Comparison of ENCODE assay signal across 11 cellular contexts in the genomic region with DNA sequence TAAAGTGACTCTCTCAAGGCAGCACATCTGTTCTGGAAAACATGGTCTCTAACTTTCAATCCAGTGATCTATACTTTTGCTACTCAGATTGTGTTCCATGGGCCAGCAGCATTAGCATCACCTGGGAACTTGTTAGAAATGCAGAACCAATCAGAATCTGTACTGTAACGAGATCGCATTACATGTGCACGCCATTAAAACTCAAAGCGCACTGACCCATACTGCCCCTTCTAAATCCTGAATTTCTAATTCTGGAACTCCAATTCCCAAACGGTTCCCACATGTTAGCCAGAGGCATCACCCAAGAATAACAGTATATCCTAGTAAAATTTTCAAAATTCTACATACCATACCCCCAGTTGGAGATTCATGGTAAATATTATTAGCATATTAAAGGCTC. TPM values are rescaled to one million over a fixed set of nuclear protein-coding genes. Genes with fewer than 3 reads are reported as not detected.
DNase-seq lines count a peak whose midpoint lies in the region; ATAC-seq and TF ChIP-seq lines count a peak whose summit lies in the region.
"Had no signal": no experiment of that assay in that cellular context is flagged by ENCODE, and none has a peak within 500 bp of the region (broad histone marks: within the 10 kb centered on the region; RNA-seq: fewer than 3 reads in every experiment).

No MANE protein-coding gene starts in this region.

- peak overlapping the region; percentile 96 for H3K4me3 ChIP-seq in suprapubic skin

- peaks cover 50% of the 10 kb centered on the region for H3K4me1 ChIP-seq in suprapubic skin

- H3K36me3 Mint-ChIP-seq in activated CD4-positive, alpha-beta T cell treated with anti-CD3 and anti-CD28 coated beads, Interleukin-2, amount 10 ng/mL, durations not matched to agents 24 days and 14 days (ENCODE audit: low read depth), result no peaks in the 10 kb centered on the region
- H3K36me3 Mint-ChIP-seq in activated CD8-positive, alpha-beta T cell treated with anti-CD3 and anti-CD28 coated beads, Interleukin-2, amount 10 ng/mL, durations not matched to agents 7 days and 5 days (ENCODE audit: low read depth), result no peaks in the 10 kb centered on the region
- no peaks in the 10 kb centered on the region for H3K36me3 Mint-ChIP-seq in immature natural killer cell
- no peaks in the 10 kb centered on the region for H3K36me3 Mint-ChIP-seq in naive thymus-derived CD8-positive, alpha-beta T cell

- intact Hi-C loops in activated CD4-positive, alpha-beta T cell treated with anti-CD3 and anti-CD28 coated beads, Interleukin-2, amount 10 ng/mL, durations not matched to agents 24 days and 14 days (cut with micrococcal nuclease), result loop anchor here (5.0 kb wide), 3 partner anchors 53 to 213 kb away; a partner anchor contains a TSS

- no peak for DNase-seq in activated CD4-positive, alpha-beta T cell treated with anti-CD3 and anti-CD28 coated beads, Interleukin-2, amount 10 ng/mL, durations not matched to agents 24 days and 14 days
- DNase-seq in activated CD4-positive, alpha-beta T cell treated with anti-CD3 and anti-CD28 coated beads, Interleukin-2, amount 50 U/mL, for 4 hours, result no peak
- DNase-seq in activated CD8-positive, alpha-beta T cell treated with anti-CD3 and anti-CD28 coated beads, Interleukin-2, amount 10 ng/mL, durations not matched to agents 7 days and 5 days, result no peak
- DNase-seq in immature natural killer cell (no peak), suprapubic skin (ENCODE audit: low spot score in 2 of 2) (no peak), DMS114 treated with DMSO at 0.1 percent for 48 hours (lab: John Stamatoyannopoulos, UW; ENCODE audit: unreplicated experiment) (no peak)
- DNase-seq in naive thymus-derived CD8-positive, alpha-beta T cell, result no peak
- DNase-seq: activated CD4-positive, alpha-beta T cell treated with anti-CD3 and anti-CD28 coated beads, Interleukin-2, amount 50 U/mL, for 48 hours; NCI-H1048 had no signal

- no peak for TF ChIP-seq CTCF in suprapubic skin (IDR thresholded peaks at IDR 0.05)

- WGBS in suprapubic skin, result 55% methylated on average over 5 of the region's 5 CpGs

- CTCF ChIA-PET in activated CD8-positive, alpha-beta T cell treated with anti-CD3 and anti-CD28 coated beads, Interleukin-2, amount 10 ng/mL, durations not matched to agents 7 days and 5 days (lab: Charles Lee), result interaction anchor here (1.0 to 3.5 kb wide), 22 partner anchors 8 to 567 kb away, joined by 3 to 35 read pairs (median 6); a partner anchor contains a TSS

- no peak overlapping the region for H3K27ac ChIP-seq in suprapubic skin

- no peaks in the 10 kb centered on the region for H3K9me3 Mint-ChIP-seq in activated CD4-positive, alpha-beta T cell treated with anti-CD3 and anti-CD28 coated beads, Interleukin-2, amount 10 ng/mL, durations not matched to agents 24 days and 14 days
- no peaks in the 10 kb centered on the region for H3K9me3 Mint-ChIP-seq in activated CD8-positive, alpha-beta T cell treated with anti-CD3 and anti-CD28 coated beads, Interleukin-2, amount 10 ng/mL, durations not matched to agents 7 days and 5 days (ENCODE audit: insufficient read depth)
- H3K9me3 Mint-ChIP-seq in immature natural killer cell, result no peaks in the 10 kb centered on the region
- H3K9me3 Mint-ChIP-seq in naive thymus-derived CD8-positive, alpha-beta T cell, result no peaks in the 10 kb centered on the region
- H3K9me3 Mint-ChIP-seq: CD4-positive, alpha-beta T cell had no signal

- TF ChIP-seq EP300 in suprapubic skin (IDR thresholded peaks at IDR 0.05), result no peak

- peaks cover 8% of the 10 kb centered on the region for H3K4me1 Mint-ChIP-seq in activated CD4-positive, alpha-beta T cell treated with anti-CD3 and anti-CD28 coated beads, Interleukin-2, amount 10 ng/mL, durations not matched to agents 24 days and 14 days
- peaks cover 7% of the 10 kb centered on the region for H3K4me1 Mint-ChIP-seq in activated CD8-positive, alpha-beta T cell treated with anti-CD3 and anti-CD28 coated beads, Interleukin-2, amount 10 ng/mL, durations not matched to agents 7 days and 5 days (ENCODE audit: low read depth)
- peaks cover 0 to 16% of the 10 kb centered on the region in 2 donors for H3K4me1 Mint-ChIP-seq in immature natural killer cell
- H3K4me1 Mint-ChIP-seq in naive thymus-derived CD8-positive, alpha-beta T cell, result peaks cover 4 to 9% (median 5%) of the 10 kb centered on the region in 4 donors

- H3K36me3 ChIP-seq in suprapubic skin, result no peaks in the 10 kb centered on the region

- H3K4me3 Mint-ChIP-seq in activated CD4-positive, alpha-beta T cell treated with anti-CD3 and anti-CD28 coated beads, Interleukin-2, amount 10 ng/mL, durations not matched to agents 24 days and 14 days, result peak overlapping the region; percentile 93
- peak overlapping the region; percentile 93 for H3K4me3 Mint-ChIP-seq in activated CD8-positive, alpha-beta T cell treated with anti-CD3 and anti-CD28 coated beads, Interleukin-2, amount 10 ng/mL, durations not matched to agents 7 days and 5 days
- H3K4me3 Mint-ChIP-seq in immature natural killer cell, result peak overlapping the region in 4 of 5 donors; percentile 57 to 96 (median 68)
- peak overlapping the region in 3 of 10 donors; percentile 78 to 99 (median 94) for H3K4me3 Mint-ChIP-seq in naive thymus-derived CD8-positive, alpha-beta T cell

- peaks cover 10% of the 10 kb centered on the region for H3K27me3 Mint-ChIP-seq in activated CD4-positive, alpha-beta T cell treated with anti-CD3 and anti-CD28 coated beads, Interleukin-2, amount 10 ng/mL, durations not matched to agents 24 days and 14 days
- peaks cover 6% of the 10 kb centered on the region for H3K27me3 Mint-ChIP-seq in activated CD8-positive, alpha-beta T cell treated with anti-CD3 and anti-CD28 coated beads, Interleukin-2, amount 10 ng/mL, durations not matched to agents 7 days and 5 days (ENCODE audit: low read depth)
- H3K27me3 Mint-ChIP-seq in immature natural killer cell (ENCODE audit: low read depth in 3 of 3), result peaks cover 0 to 10% (median 6%) of the 10 kb centered on the region in 3 donors
- H3K27me3 Mint-ChIP-seq in naive thymus-derived CD8-positive, alpha-beta T cell, result peaks cover 0 to 5% (median 1%) of the 10 kb centered on the region in 5 donors
- H3K27me3 Mint-ChIP-seq: CD4-positive, alpha-beta T cell had no signal

- no peaks in the 10 kb centered on the region for H3K9me3 ChIP-seq in suprapubic skin

- no peak for TF ChIP-seq POLR2A in suprapubic skin (IDR thresholded peaks at IDR 0.05)

- no peak for ATAC-seq in activated CD8-positive, alpha-beta T cell treated with anti-CD3 and anti-CD28 coated beads, Interleukin-2, amount 10 ng/mL, durations not matched to agents 7 days and 5 days
- no peak for ATAC-seq in naive thymus-derived CD8-positive, alpha-beta T cell
- ATAC-seq in GM21825 (IDR thresholded peaks at IDR 0.05; ENCODE audit: unreplicated experiment), result no peak

- no peaks in the 10 kb centered on the region for H3K27me3 ChIP-seq in suprapubic skin

- POLR2A ChIA-PET in activated CD8-positive, alpha-beta T cell treated with anti-CD3 and anti-CD28 coated beads, Interleukin-2, amount 10 ng/mL, durations not matched to agents 7 days and 5 days (lab: Charles Lee), result interaction anchor here (1.3 to 1.7 kb wide), 4 partner anchors 8 to 212 kb away, joined by 3 to 7 read pairs (median 6); a partner anchor contains a TSS
- POLR2A ChIA-PET in naive thymus-derived CD8-positive, alpha-beta T cell (lab: Charles Lee), result interaction anchor here (0.6 to 3.8 kb wide), 10 partner anchors 9 to 243 kb away, joined by 3 to 20 read pairs (median 4); a partner anchor contains a TSS

- no peak overlapping the region for H3K27ac Mint-ChIP-seq in activated CD4-positive, alpha-beta T cell treated with anti-CD3 and anti-CD28 coated beads, Interleukin-2, amount 10 ng/mL, durations not matched to agents 24 days and 14 days
- H3K27ac Mint-ChIP-seq in activated CD8-positive, alpha-beta T cell treated with anti-CD3 and anti-CD28 coated beads, Interleukin-2, amount 10 ng/mL, durations not matched to agents 7 days and 5 days, result no peak overlapping the region
- H3K27ac Mint-ChIP-seq in immature natural killer cell, result peak overlapping the region in 1 of 6 donors; percentile 95
- H3K27ac Mint-ChIP-seq in naive thymus-derived CD8-positive, alpha-beta T cell, result peak overlapping the region in 4 of 10 donors; percentile 22 to 92 (median 30)
- H3K27ac Mint-ChIP-seq: CD4-positive, alpha-beta T cell had no signal

RNA-seq across cellular contexts. Expression of a gene that starts 10.5 kb away (rescaled TPM):
- total RNA-seq in activated CD4-positive, alpha-beta T cell treated with anti-CD3 and anti-CD28 coated beads, Interleukin-2, amount 10 ng/mL, durations not matched to agents 24 days and 14 days, result 87.1 and 87.2 TPM in 2 replicates
- 100 to 1,000 TPM; 112 to 115 TPM for total RNA-seq in activated CD8-positive, alpha-beta T cell treated with anti-CD3 and anti-CD28 coated beads, Interleukin-2, amount 10 ng/mL, durations not matched to agents 7 days and 5 days
- 100 to 1,000 TPM in 1 of 3 donors, 10 to 100 TPM in 2; 38.0 to 106 (median 50.9) TPM for polyA plus RNA-seq in immature natural killer cell
- total RNA-seq in suprapubic skin, result 100 to 1,000 TPM in 3 of 4 donors, 10 to 100 TPM in 1; 83.4 to 122 (median 105) TPM
- 100 to 1,000 TPM in 1 of 2 experiments, 10 to 100 TPM in 1; 97.5 to 108 TPM for total RNA-seq in naive thymus-derived CD8-positive, alpha-beta T cell
- 10 to 100 TPM; 55.0 to 80.1 (median 68.7) TPM for polyA plus RNA-seq in naive thymus-derived CD8-positive, alpha-beta T cell

RNA-seq across cellular contexts. Expression of a gene that starts 30.8 kb away (rescaled TPM):
- total RNA-seq in activated CD4-positive, alpha-beta T cell treated with anti-CD3 and anti-CD28 coated beads, Interleukin-2, amount 10 ng/mL, durations not matched to agents 24 days and 14 days, result 1.7 and 2.0 TPM in 2 replicates
- 1 to 10 TPM; 1.5 TPM for total RNA-seq in activated CD8-positive, alpha-beta T cell treated with anti-CD3 and anti-CD28 coated beads, Interleukin-2, amount 10 ng/mL, durations not matched to agents 7 days and 5 days
- polyA plus RNA-seq in immature natural killer cell, result 1 to 10 TPM in 2 of 3 donors, not detected in 1; 1.6 TPM
- total RNA-seq in suprapubic skin, result 1 to 10 TPM in 3 of 4 donors, under 1 TPM in 1; 0.87 to 2.1 (median 1.4) TPM
- total RNA-seq in naive thymus-derived CD8-positive, alpha-beta T cell, result 1 to 10 TPM; 7.5 to 9.8 TPM
- 1 to 10 TPM; 3.2 to 5.3 (median 3.3) TPM for polyA plus RNA-seq in naive thymus-derived CD8-positive, alpha-beta T cell

RNA-seq across cellular contexts. Expression of a gene that starts 30.9 kb away (rescaled TPM):
- total RNA-seq in activated CD4-positive, alpha-beta T cell treated with anti-CD3 and anti-CD28 coated beads, Interleukin-2, amount 10 ng/mL, durations not matched to agents 24 days and 14 days, result 72.1 and 78.2 TPM in 2 replicates
- 10 to 100 TPM; 93.7 to 96.9 TPM for total RNA-seq in activated CD8-positive, alpha-beta T cell treated with anti-CD3 and anti-CD28 coated beads, Interleukin-2, amount 10 ng/mL, durations not matched to agents 7 days and 5 days
- 10 to 100 TPM; 38.0 to 94.8 (median 47.7) TPM for polyA plus RNA-seq in immature natural killer cell
- 10 to 100 TPM in 2 of 4 donors, 1 to 10 TPM in 2; 5.0 to 12.0 (median 8.5) TPM for total RNA-seq in suprapubic skin
- total RNA-seq in naive thymus-derived CD8-positive, alpha-beta T cell, result 10 to 100 TPM; 28.9 to 31.1 TPM
- polyA plus RNA-seq in naive thymus-derived CD8-positive, alpha-beta T cell, result 10 to 100 TPM; 43.9 to 65.1 (median 61.7) TPM

RNA-seq across cellular contexts. Expression of a gene that starts 47.4 kb away (rescaled TPM):
- 0.93 and 1.4 TPM in 2 replicates for total RNA-seq in activated CD4-positive, alpha-beta T cell treated with anti-CD3 and anti-CD28 coated beads, Interleukin-2, amount 10 ng/mL, durations not matched to agents 24 days and 14 days
- total RNA-seq in activated CD8-positive, alpha-beta T cell treated with anti-CD3 and anti-CD28 coated beads, Interleukin-2, amount 10 ng/mL, durations not matched to agents 7 days and 5 days, result 1 to 10 TPM; 1.6 to 2.8 TPM
- polyA plus RNA-seq in immature natural killer cell, result not detected
- 10 to 100 TPM in 1 of 4 donors, 1 to 10 TPM in 3; 3.2 to 30.4 (median 4.2) TPM for total RNA-seq in suprapubic skin
- total RNA-seq in naive thymus-derived CD8-positive, alpha-beta T cell, result 10 to 100 TPM; 12.7 to 15.1 TPM
- polyA plus RNA-seq in naive thymus-derived CD8-positive, alpha-beta T cell, result 1 to 10 TPM in 2 of 3 donors, under 1 TPM in 1; 0.46 to 1.5 (median 1.5) TPM

RNA-seq across cellular contexts. Expression of a gene that starts 51.1 kb away (rescaled TPM):
- 1.1 and 2.2 TPM in 2 replicates for total RNA-seq in activated CD4-positive, alpha-beta T cell treated with anti-CD3 and anti-CD28 coated beads, Interleukin-2, amount 10 ng/mL, durations not matched to agents 24 days and 14 days
- total RNA-seq in activated CD8-positive, alpha-beta T cell treated with anti-CD3 and anti-CD28 coated beads, Interleukin-2, amount 10 ng/mL, durations not matched to agents 7 days and 5 days, result under 1 TPM; 0.37 to 0.57 TPM
- polyA plus RNA-seq in immature natural killer cell, result 10 to 100 TPM in 1 of 3 donors, 1 to 10 TPM in 2; 5.8 to 10.8 (median 8.4) TPM
- total RNA-seq in suprapubic skin, result 10 to 100 TPM; 48.2 to 63.1 (median 56.7) TPM
- total RNA-seq in naive thymus-derived CD8-positive, alpha-beta T cell, result under 1 TPM in 1 of 2 experiments, not detected in 1; 0.47 TPM
- polyA plus RNA-seq in naive thymus-derived CD8-positive, alpha-beta T cell, result under 1 TPM; 0.09 to 0.54 (median 0.30) TPM
